Comparison of ENCODE assay signal across 12 cellular contexts in genomic region chr11:79173615-79174014, GRCh38.
DNase-seq lines count a peak whose midpoint lies in the region; ATAC-seq and TF ChIP-seq lines count a peak whose summit lies in the region.
"Had no signal": no experiment of that assay in that cellular context is flagged by ENCODE, and none has a peak within 500 bp of the region (broad histone marks: within the 10 kb centered on the region; RNA-seq: fewer than 3 reads in every experiment).

No MANE protein-coding gene starts in this region.

- in situ Hi-C loops in ACHN (cut with HindIII; ENCODE audit: low pct_ligation_motif_present, low pct_unique_long_range_greater_than_20kb, low sequenced_read_pairs) = no loop called here

- H3K36me3 ChIP-seq in endodermal cell (ENCODE audit: control insufficient read depth, insufficient read depth, low read length) = no peaks in the 10 kb centered on the region
- H3K36me3 ChIP-seq: BE2C had no signal

- H3K9me3 ChIP-seq in endodermal cell (ENCODE audit: control insufficient read depth, low read length) = no peaks in the 10 kb centered on the region
- H3K9me3 ChIP-seq: BE2C had no signal

- H3K27ac Mint-ChIP-seq in endodermal cell (no peak overlapping the region), mesothelial cell of epicardium (peak overlapping the region; percentile 30)
- H3K27ac Mint-ChIP-seq: activated naive CD8-positive, alpha-beta T cell treated with anti-CD3 and anti-CD28 coated beads, Interleukin-2, amount 10 ng/mL, durations not matched to agents 7 days and 5 days had no signal

- POLR2A ChIA-PET in GM10248 (lab: Yijun Ruan, JAX) = no interaction called here

- ATAC-seq in GM18519 (IDR thresholded peaks at IDR 0.05; ENCODE audit: low FRiP score, unreplicated experiment) = no peak
- ATAC-seq in GM18505 (IDR thresholded peaks at IDR 0.05; ENCODE audit: unreplicated experiment) = no peak
- ATAC-seq in GM18873 (IDR thresholded peaks at IDR 0.05; ENCODE audit: low FRiP score, unreplicated experiment) = no peak

- H3K9ac ChIP-seq in endodermal cell (ENCODE audit: extremely low read depth, low read length, poor library complexity, severe bottlenecking) = no peak overlapping the region

- TF ChIP-seq POLR2A in GM18505 (IDR thresholded peaks at IDR 0.05; ENCODE audit: borderline replicate concordance, extremely low read depth, insufficient read depth, insufficient read length) = no peak

- CTCF ChIA-PET in GM10248 (lab: Yijun Ruan, JAX) = interaction anchor here (1.3 kb wide), 1 partner anchor 20 kb away, joined by 5 read pairs; no protein-coding TSS in a partner anchor

- no peaks in the 10 kb centered on the region for H3K27me3 Mint-ChIP-seq in endodermal cell (ENCODE audit: insufficient read depth)
- H3K27me3 Mint-ChIP-seq in mesothelial cell of epicardium (ENCODE audit: low read depth) = no peaks in the 10 kb centered on the region
- H3K27me3 Mint-ChIP-seq: activated naive CD8-positive, alpha-beta T cell treated with anti-CD3 and anti-CD28 coated beads, Interleukin-2, amount 10 ng/mL, durations not matched to agents 7 days and 5 days had no signal

- no peak overlapping the region for H3K4me3 ChIP-seq in endodermal cell (ENCODE audit: low read length)

- H3K27me3 ChIP-seq in endodermal cell (ENCODE audit: control insufficient read depth, insufficient read depth, low read length, poor library complexity, severe bottlenecking) = no peaks in the 10 kb centered on the region
- H3K27me3 ChIP-seq: BE2C had no signal

- H3K27ac ChIP-seq in endodermal cell (ENCODE audit: low read depth, low read length) = no peak overlapping the region

- no peak overlapping the region for H3K4me3 Mint-ChIP-seq in endodermal cell
- H3K4me3 Mint-ChIP-seq in mesothelial cell of epicardium = no peak overlapping the region
- H3K4me3 Mint-ChIP-seq: activated naive CD8-positive, alpha-beta T cell treated with anti-CD3 and anti-CD28 coated beads, Interleukin-2, amount 10 ng/mL, durations not matched to agents 7 days and 5 days had no signal

- DNase-seq in ACHN (peak; percentile 51), MV-4-11 (lab: John Stamatoyannopoulos, UW) (peak; percentile 90), endodermal cell (peak; percentile 34), mesothelial cell of epicardium (ENCODE audit: low spot score in 2 of 2, unreplicated experiment in 2 of 2) (no peak), GM10248 (ENCODE audit: extremely low spot score) (no peak)
- DNase-seq: activated CD4-positive, alpha-beta T cell treated with anti-CD3 and anti-CD28 coated beads, Interleukin-2, amount 50 U/mL, for 48 hours; activated naive CD8-positive, alpha-beta T cell treated with anti-CD3 and anti-CD28 coated beads, Interleukin-2, amount 10 ng/mL, durations not matched to agents 7 days and 5 days; BE2C; NCI-H1417 treated with DMSO at 0.1 percent for 48 hours had no signal

- H3K4me1 ChIP-seq in endodermal cell (ENCODE audit: control insufficient read depth, insufficient read depth, low read length) = peaks cover 3% of the 10 kb centered on the region
- H3K4me1 ChIP-seq: BE2C had no signal

- TF ChIP-seq CTCF in endodermal cell (conservative IDR thresholded peaks at IDR 0.05) (no peak), mesothelial cell of epicardium (IDR thresholded peaks at IDR 0.05; ENCODE audit: unreplicated experiment) (no peak), GM10248 (IDR thresholded peaks at IDR 0.05; ENCODE audit: control extremely low read depth, extremely low read depth, low read depth, missing control alignments) (no peak)

- H3K36me3 Mint-ChIP-seq in endodermal cell (ENCODE audit: low read depth) (peaks cover 2% of the 10 kb centered on the region), mesothelial cell of epicardium (no peaks in the 10 kb centered on the region)
- H3K36me3 Mint-ChIP-seq: activated naive CD8-positive, alpha-beta T cell treated with anti-CD3 and anti-CD28 coated beads, Interleukin-2, amount 10 ng/mL, durations not matched to agents 7 days and 5 days had no signal

- H3K4me1 Mint-ChIP-seq in endodermal cell (peaks cover 11% of the 10 kb centered on the region), mesothelial cell of epicardium (peaks cover 14% of the 10 kb centered on the region)
- H3K4me1 Mint-ChIP-seq: activated naive CD8-positive, alpha-beta T cell treated with anti-CD3 and anti-CD28 coated beads, Interleukin-2, amount 10 ng/mL, durations not matched to agents 7 days and 5 days had no signal

- H3K9me3 Mint-ChIP-seq in endodermal cell (no peaks in the 10 kb centered on the region), mesothelial cell of epicardium (peaks cover 3% of the 10 kb centered on the region)
- H3K9me3 Mint-ChIP-seq: activated naive CD8-positive, alpha-beta T cell treated with anti-CD3 and anti-CD28 coated beads, Interleukin-2, amount 10 ng/mL, durations not matched to agents 7 days and 5 days had no signal

- WGBS in endodermal cell (ENCODE audit: insufficient coverage in 1 of 2, insufficient read length in 1 of 2), 2 experiments = 81 to 94% methylated on average over 4 to 5 of the region's 5 CpGs

Comparison
In these comparisons a context has a peak if more than half of its experiments do, and no peak if none do; other contexts are left out.
1. DNase-seq: peak in ACHN (single experiment), MV-4-11 (single experiment) and endodermal cell (single experiment); none in mesothelial cell of epicardium (0 of 2) and GM10248 (single experiment).